Comparison of ENCODE assay signal across 23 cellular contexts in genomic region chr6:136529655-136530054, GRCh38. TPM values are rescaled to one million over a fixed set of nuclear protein-coding genes. Genes with fewer than 3 reads are reported as not detected.
"Had no signal": no experiment of that assay in that cellular context is flagged by ENCODE, and none has a peak within 500 bp of the region (broad histone marks: within the 10 kb centered on the region; RNA-seq: fewer than 3 reads in every experiment).

No MANE protein-coding gene starts in this region.

- H3K27ac ChIP-seq: ascending aorta, body of pancreas, PC-9 had no signal

- H3K4me3 ChIP-seq: ascending aorta, body of pancreas, K562, PC-9 had no signal

- H3K9me3 Mint-ChIP-seq: activated naive CD8-positive, alpha-beta T cell treated with anti-CD3 and anti-CD28 coated beads, Interleukin-2, amount 10 ng/mL, durations not matched to agents 7 days and 5 days; central memory CD8-positive, alpha-beta T cell; T-helper 1 cell treated with Interleukin-12 subunit alpha and Interleukin-12 subunit beta and Interleukin-4 antibody, amounts not matched to agents 30 μg/mL and 1 μg/mL, for 36 hours had no signal

- H3K4me3 Mint-ChIP-seq: activated CD8-positive, alpha-beta T cell treated with anti-CD3 and anti-CD28 coated beads, Interleukin-2, amount 10 ng/mL, durations not matched to agents 7 days and 5 days; activated naive CD8-positive, alpha-beta T cell treated with anti-CD3 and anti-CD28 coated beads, Interleukin-2, amount 10 ng/mL, durations not matched to agents 7 days and 5 days; central memory CD8-positive, alpha-beta T cell; T-helper 1 cell treated with Interleukin-12 subunit alpha and Interleukin-12 subunit beta and Interleukin-4 antibody, amounts not matched to agents 30 μg/mL and 1 μg/mL, for 36 hours had no signal

- ATAC-seq: activated CD4-positive, CD25-positive, alpha-beta regulatory T cell treated with anti-CD3 and anti-CD28 coated beads, Interleukin-2, amount 50 U/mL, for 24 hours; activated CD8-positive, alpha-beta T cell treated with anti-CD3 and anti-CD28 coated beads, Interleukin-2, amount 10 ng/mL, durations not matched to agents 7 days and 5 days; body of pancreas; K562 had no signal

- H3K4me1 ChIP-seq: ascending aorta had no signal

- H3K4me2 ChIP-seq: PC-9 had no signal

- DNase-seq: activated CD4-positive, alpha-beta T cell treated with anti-CD3 and anti-CD28 coated beads for 4 hours; activated CD8-positive, alpha-beta memory T cell treated with anti-CD3 and anti-CD28 coated beads, Interleukin-2, amount 50 U/mL, for 48 hours; activated CD8-positive, alpha-beta T cell treated with anti-CD3 and anti-CD28 coated beads, Interleukin-2, amount 10 ng/mL, durations not matched to agents 7 days and 5 days; activated naive CD4-positive, alpha-beta T cell treated with anti-CD3 and anti-CD28 coated beads, Interleukin-2, amount 50 U/mL, for 16 hours; activated naive CD8-positive, alpha-beta T cell treated with anti-CD3 and anti-CD28 coated beads, Interleukin-2, amount 10 ng/mL, durations not matched to agents 7 days and 5 days; activated T-cell treated with anti-CD3 and anti-CD28 coated beads, Interleukin-2, amount 50 U/mL, for 1 hour; body of pancreas; Karpas-422; MM.1S; NCI-H1105; NCI-H1436; NCI-H1694 treated with DMSO at 0.1 percent for 48 hours; NCI-H2029 treated with DMSO at 0.1 percent for 48 hours; NCI-H345; NCI-H510A; NCI-H774; PC-9; SHP77 treated with DMSO at 0.1 percent for 48 hours had no signal

- H3K9me3 ChIP-seq: ascending aorta, body of pancreas had no signal

- H2AFZ ChIP-seq: PC-9 had no signal

- H3K36me3 Mint-ChIP-seq: activated naive CD8-positive, alpha-beta T cell treated with anti-CD3 and anti-CD28 coated beads, Interleukin-2, amount 10 ng/mL, durations not matched to agents 7 days and 5 days had no signal

- H3K27ac Mint-ChIP-seq: activated CD8-positive, alpha-beta T cell treated with anti-CD3 and anti-CD28 coated beads, Interleukin-2, amount 10 ng/mL, durations not matched to agents 7 days and 5 days; activated naive CD8-positive, alpha-beta T cell treated with anti-CD3 and anti-CD28 coated beads, Interleukin-2, amount 10 ng/mL, durations not matched to agents 7 days and 5 days; T-helper 1 cell treated with Interleukin-12 subunit alpha and Interleukin-12 subunit beta and Interleukin-4 antibody, amounts not matched to agents 30 μg/mL and 1 μg/mL, for 36 hours had no signal

- H3K27me3 ChIP-seq: ascending aorta, body of pancreas had no signal

- H3K36me3 ChIP-seq: ascending aorta had no signal

RNA-seq across cellular contexts. Expression of gene MAP7, which starts 20.6 kb away (rescaled TPM):
- total RNA-seq: ascending aorta had no signal
